8 cellular contexts compared by ENCODE assay signal in the genomic region with DNA sequence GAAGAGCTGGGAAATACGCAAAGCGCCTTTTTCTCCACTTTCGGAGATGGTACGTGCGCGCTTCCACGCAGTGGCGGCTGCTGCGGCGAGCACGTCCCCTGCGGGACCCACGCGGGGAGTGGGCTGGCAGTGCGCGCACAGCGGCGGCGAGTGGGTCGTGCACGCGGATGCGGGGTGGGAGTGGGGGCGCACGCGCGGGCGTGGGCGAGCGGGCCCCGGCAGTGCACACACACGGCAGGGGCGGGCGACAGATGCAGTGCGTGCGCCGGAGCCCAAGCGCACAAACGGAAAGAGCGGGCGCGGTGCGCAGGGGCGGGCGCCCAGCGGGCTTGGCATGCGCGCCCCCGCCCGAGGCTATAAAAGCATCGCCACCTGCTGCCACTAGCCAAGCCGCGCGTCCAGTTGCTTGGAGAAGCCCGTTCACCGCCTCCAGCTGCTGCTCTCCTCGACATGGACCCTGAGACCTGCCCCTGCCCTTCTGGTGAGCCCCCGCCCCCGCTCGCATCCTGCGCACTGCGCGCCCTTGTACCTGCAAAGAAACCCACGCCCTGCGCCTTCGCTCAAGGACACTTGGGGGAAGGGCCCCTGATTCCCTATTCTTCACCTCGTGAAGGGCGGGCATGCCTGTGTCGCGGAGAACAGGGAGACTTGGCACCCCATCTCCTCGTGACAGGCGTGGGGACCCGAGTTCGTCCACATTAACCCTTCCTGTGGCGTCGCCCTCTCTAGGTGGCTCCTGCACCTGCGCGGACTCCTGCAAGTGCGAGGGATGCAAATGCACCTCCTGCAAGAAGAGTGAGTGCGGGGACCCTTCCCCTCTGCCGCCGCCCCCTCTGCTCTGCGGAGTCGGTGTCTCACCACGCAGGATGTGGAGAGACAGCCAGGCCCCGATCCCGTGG. TPM values are rescaled to one million over a fixed set of nuclear protein-coding genes. Genes with fewer than 3 reads are reported as not detected.
A peak's percentile ranks its signal among the peaks of the same experiment; 100 is the strongest.
DNase-seq lines count a peak whose midpoint lies in the region; TF ChIP-seq lines count a peak whose summit lies in the region.

A gene (plus strand): TSS at position 388 of the 899 bp plus-strand sequence. CDS start 63 bp downstream, at position 451.

- H3K27ac ChIP-seq in esophagus (ENCODE audit: low read depth in 2 of 2, low read length in 1 of 2) = no peak within 1 kb of the TSS

- H3K4me1 ChIP-seq in esophagus (ENCODE audit: control insufficient read depth in 2 of 2, insufficient read depth in 2 of 2, low read length in 1 of 2) = peaks cover 7 to 8% of the 10 kb centered on the region in 2 donors
- H3K4me1 ChIP-seq in HAP-1 = no peaks in the 10 kb centered on the region

- H3K27me3 ChIP-seq in esophagus (ENCODE audit: control insufficient read depth in 1 of 2, insufficient read depth in 2 of 2, low read length in 2 of 2) (peaks cover 0 to 6% of the 10 kb centered on the region in 2 donors), HAP-1 (ENCODE audit: low read depth) (no peaks in the 10 kb centered on the region)

- H3K4me3 ChIP-seq in esophagus (ENCODE audit: low read depth in 1 of 2, low read length in 2 of 2) = peak within 1 kb of the TSS; percentile 41 to 47
- H3K4me3 ChIP-seq in HAP-1 = no peak within 1 kb of the TSS

- H3K27ac Mint-ChIP-seq in activated CD4-positive, alpha-beta T cell treated with anti-CD3 and anti-CD28 coated beads, Interleukin-2, amount 10 ng/mL, durations not matched to agents 7 days and 5 days = peak within 1 kb of the TSS; percentile 69
- H3K27ac Mint-ChIP-seq in nephron = no peak within 1 kb of the TSS

- peaks cover 14% of the 10 kb centered on the region for H3K4me1 Mint-ChIP-seq in activated CD4-positive, alpha-beta T cell treated with anti-CD3 and anti-CD28 coated beads, Interleukin-2, amount 10 ng/mL, durations not matched to agents 7 days and 5 days
- H3K4me1 Mint-ChIP-seq in nephron = peaks cover 7% of the 10 kb centered on the region

- H3K27me3 Mint-ChIP-seq in activated CD4-positive, alpha-beta T cell treated with anti-CD3 and anti-CD28 coated beads, Interleukin-2, amount 10 ng/mL, durations not matched to agents 7 days and 5 days = peaks cover 49% of the 10 kb centered on the region
- H3K27me3 Mint-ChIP-seq in nephron (ENCODE audit: low read depth) = peaks cover 97% of the 10 kb centered on the region

- in situ Hi-C loops in HAP-1 (cut with MboI; ENCODE audit: low sequenced_read_pairs) = loop anchor here (10.0 kb wide), 1 partner anchor 115 kb away; no protein-coding TSS in a partner anchor

- no peaks in the 10 kb centered on the region for H3K36me3 Mint-ChIP-seq in activated CD4-positive, alpha-beta T cell treated with anti-CD3 and anti-CD28 coated beads, Interleukin-2, amount 10 ng/mL, durations not matched to agents 7 days and 5 days (ENCODE audit: low read depth)
- no peaks in the 10 kb centered on the region for H3K36me3 Mint-ChIP-seq in nephron (ENCODE audit: low read depth)

- H3K36me3 ChIP-seq in esophagus (ENCODE audit: control insufficient read depth in 2 of 2, insufficient read depth in 2 of 2, low read length in 1 of 2) (no peaks in the 10 kb centered on the region), HAP-1 (replicated peaks) (no peaks in the 10 kb centered on the region)

- POLR2A ChIA-PET in activated CD4-positive, alpha-beta T cell treated with anti-CD3 and anti-CD28 coated beads, Interleukin-2, amount 10 ng/mL, durations not matched to agents 7 days and 5 days (lab: Charles Lee) = no interaction called here

- no peak for TF ChIP-seq CTCF in nephron (IDR thresholded peaks at IDR 0.05; ENCODE audit: unreplicated experiment in 3 of 3)

- H3K9me3 Mint-ChIP-seq in activated CD4-positive, alpha-beta T cell treated with anti-CD3 and anti-CD28 coated beads, Interleukin-2, amount 10 ng/mL, durations not matched to agents 7 days and 5 days = no peaks in the 10 kb centered on the region
- H3K9me3 Mint-ChIP-seq in nephron = no peaks in the 10 kb centered on the region

- CTCF ChIA-PET in activated CD4-positive, alpha-beta T cell treated with anti-CD3 and anti-CD28 coated beads, Interleukin-2, amount 10 ng/mL, durations not matched to agents 7 days and 5 days (lab: Charles Lee) = no interaction called here

- H3K4me3 Mint-ChIP-seq in activated CD4-positive, alpha-beta T cell treated with anti-CD3 and anti-CD28 coated beads, Interleukin-2, amount 10 ng/mL, durations not matched to agents 7 days and 5 days = peak within 1 kb of the TSS; percentile 78
- peak within 1 kb of the TSS; percentile 76 to 78 (median 77) for H3K4me3 Mint-ChIP-seq in nephron

- 6 to 7% methylated on average over 66 to 87 of the region's 87 CpGs for WGBS in esophagus, 2 donors

- peaks cover 0 to 2% of the 10 kb centered on the region in 2 donors for H3K9me3 ChIP-seq in esophagus (ENCODE audit: control insufficient read depth in 2 of 2, insufficient read depth in 1 of 2, low read depth in 1 of 2, low read length in 1 of 2)
- H3K9me3 ChIP-seq in HAP-1 = no peaks in the 10 kb centered on the region

- peak; percentile 19 for DNase-seq in stimulated activated CD4-positive, alpha-beta T cell treated with anti-CD3 and anti-CD28 coated beads, Interleukin-1b, Interleukin-23, amount 100 ng/mL, for 48 hours
- no peak for DNase-seq in stimulated activated CD4-positive, alpha-beta T cell treated with anti-CD3 and anti-CD28 coated beads, Interleukin-12 subunit alpha, Interleukin-12 subunit beta, amount 100 ng/mL, for 4 hours
- DNase-seq in activated CD4-positive, alpha-beta T cell treated with anti-CD3 and anti-CD28 coated beads, Interleukin-2, amount 10 ng/mL, durations not matched to agents 7 days and 5 days = peak; percentile 28
- DNase-seq in effector CD4-positive, alpha-beta T cell = no peak
- DNase-seq in HAP-1 (ENCODE audit: low spot score in 2 of 2) = no peak
- DNase-seq in COLO829 (ENCODE audit: low spot score) = no peak

RNA-seq across cellular contexts. Expression of the gene that starts here (rescaled TPM):
- 1 to 10 TPM; 3.0 to 3.8 TPM for total RNA-seq in activated CD4-positive, alpha-beta T cell treated with anti-CD3 and anti-CD28 coated beads, Interleukin-2, amount 10 ng/mL, durations not matched to agents 7 days and 5 days
- under 1 TPM; 0.67 to 0.96 TPM for polyA plus RNA-seq in esophagus

Comparison
In these comparisons a context has a peak if more than half of its experiments do, and no peak if none do; other contexts are left out.
1. DNase-seq: peak in stimulated activated CD4-positive, alpha-beta T cell treated with anti-CD3 and anti-CD28 coated beads, Interleukin-1b, Interleukin-23, amount 100 ng/mL, for 48 hours (single experiment) and activated CD4-positive, alpha-beta T cell treated with anti-CD3 and anti-CD28 coated beads, Interleukin-2, amount 10 ng/mL, durations not matched to agents 7 days and 5 days (single experiment); none in stimulated activated CD4-positive, alpha-beta T cell treated with anti-CD3 and anti-CD28 coated beads, Interleukin-12 subunit alpha, Interleukin-12 subunit beta, amount 100 ng/mL, for 4 hours (single experiment), effector CD4-positive, alpha-beta T cell (single experiment), HAP-1 (0 of 2) and COLO829 (single experiment).